ENCODE assay signal across 8 cellular contexts in the genomic region with DNA sequence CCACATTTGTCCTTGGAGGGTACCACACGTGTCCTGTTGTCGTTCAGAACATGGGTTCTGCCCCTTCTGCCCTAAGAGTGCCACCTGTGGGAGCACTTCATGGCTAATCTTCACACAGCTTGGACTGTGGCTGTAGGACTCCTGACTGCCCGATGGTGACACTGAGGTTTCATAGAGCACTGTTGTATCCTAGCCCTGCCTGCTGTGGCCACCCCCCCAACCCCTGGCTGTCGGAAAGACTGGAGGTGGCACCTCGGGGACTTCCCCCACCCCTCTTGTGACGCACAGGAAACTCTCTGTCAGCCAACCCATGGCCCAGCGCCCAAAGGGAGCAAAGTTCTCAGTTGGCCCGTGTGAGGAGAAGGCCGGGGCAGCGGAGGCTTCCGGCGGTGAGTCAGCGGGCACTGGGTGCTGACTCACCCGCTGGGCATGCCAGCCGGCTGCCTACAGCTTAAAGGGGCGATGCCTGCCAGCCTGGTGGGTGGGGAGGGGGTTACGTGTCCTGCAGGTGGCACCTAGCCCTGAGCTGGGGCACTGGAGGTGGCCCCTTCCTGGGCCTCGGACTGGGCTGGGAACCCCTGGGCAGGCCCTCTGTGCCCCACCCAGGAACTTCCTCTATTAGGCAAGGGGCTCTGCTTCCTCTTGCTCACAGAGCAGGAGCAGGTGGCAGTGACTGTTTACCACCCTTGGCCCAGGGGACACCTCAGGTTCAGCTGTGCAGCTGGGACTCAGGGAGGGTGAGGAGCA. TPM values are rescaled to one million over a fixed set of nuclear protein-coding genes. Genes with fewer than 3 reads are reported as not detected.
DNase-seq lines count a peak whose midpoint lies in the region; ATAC-seq and TF ChIP-seq lines count a peak whose summit lies in the region.

No MANE protein-coding gene starts in this region.

- H3K36me3 ChIP-seq in OCI-LY1 (ENCODE audit: insufficient read depth, low read length) (no peaks in the 10 kb centered on the region; the same call in 1 of the 2 replicates), esophagus (ENCODE audit: control insufficient read depth in 2 of 2, insufficient read depth in 2 of 2, low read length in 1 of 2) (peaks cover 0 to 12% of the 10 kb centered on the region in 2 donors)

- peak overlapping the region; percentile 54 for H3K4me3 Mint-ChIP-seq in neural crest cell

- H3K4me2 ChIP-seq in OCI-LY1 (ENCODE audit: low read length) = peak overlapping the region; percentile 95

- no peak for TF ChIP-seq CTCF in OCI-LY1 (IDR thresholded peaks at IDR 0.05; ENCODE audit: low read length)
- TF ChIP-seq CTCF in neural crest cell (conservative IDR thresholded peaks at IDR 0.05) = no peak

- H3K27ac Mint-ChIP-seq in neural crest cell (ENCODE audit: unreplicated experiment) = no peak overlapping the region

- no peaks in the 10 kb centered on the region for H3K36me3 Mint-ChIP-seq in neural crest cell (ENCODE audit: low read depth)

- H3K9me3 Mint-ChIP-seq in neural crest cell = no peaks in the 10 kb centered on the region

- H3K27me3 Mint-ChIP-seq in neural crest cell (ENCODE audit: low read depth) = no peaks in the 10 kb centered on the region

- H3K4me1 Mint-ChIP-seq in neural crest cell = peaks cover 28% of the 10 kb centered on the region

- H3K4me3 ChIP-seq in OCI-LY1 (ENCODE audit: low read depth, low read length, poor library complexity, severe bottlenecking) (peak overlapping the region; percentile 93), esophagus (ENCODE audit: low read depth in 1 of 2, low read length in 2 of 2) (peak overlapping the region; percentile 63 to 92)

- H3K4me1 ChIP-seq in OCI-LY1 (ENCODE audit: insufficient read depth, low read length, severe bottlenecking) = peaks cover 65% of the 10 kb centered on the region
- peaks cover 9 to 47% of the 10 kb centered on the region in 2 donors for H3K4me1 ChIP-seq in esophagus (ENCODE audit: control insufficient read depth in 2 of 2, insufficient read depth in 2 of 2, low read length in 1 of 2)

- H3K79me2 ChIP-seq in OCI-LY1 (ENCODE audit: insufficient read depth, low read length) = peaks cover 25% of the 10 kb centered on the region

- H3K9ac ChIP-seq in OCI-LY1 (ENCODE audit: low read length) = peak overlapping the region; percentile 86

- H3K9me3 ChIP-seq in OCI-LY1 (ENCODE audit: low read length) (no peaks in the 10 kb centered on the region), esophagus (ENCODE audit: control insufficient read depth in 2 of 2, insufficient read depth in 1 of 2, low read depth in 1 of 2, low read length in 1 of 2) (no peaks in the 10 kb centered on the region)

- no peaks in the 10 kb centered on the region for H3K27me3 ChIP-seq in OCI-LY1 (ENCODE audit: insufficient read depth, low read length)
- no peaks in the 10 kb centered on the region for H3K27me3 ChIP-seq in esophagus (ENCODE audit: control insufficient read depth in 1 of 2, insufficient read depth in 2 of 2, low read length in 2 of 2)

- no peaks in the 10 kb centered on the region for H3K9me2 ChIP-seq in OCI-LY1 (ENCODE audit: low read depth, low read length)

- H3K27ac ChIP-seq in OCI-LY1 (ENCODE audit: low read depth, low read length, poor library complexity, severe bottlenecking) (peak overlapping the region; percentile 97), esophagus (ENCODE audit: low read depth in 2 of 2, low read length in 1 of 2) (peak overlapping the region; percentile 97 to 99)

- DNase-seq in activated T-cell treated with anti-CD3 and anti-CD28 coated beads for 24 hours (ENCODE audit: low read depth) = peak; percentile 96
- no peak for DNase-seq in neural crest cell (ENCODE audit: low read depth, low spot score)
- DNase-seq in stromal cell of bone marrow (ENCODE audit: low read depth) = peak; percentile 98
- no peak for DNase-seq in NCI-H2227 (lab: John Stamatoyannopoulos, UW; ENCODE audit: unreplicated experiment)

- ATAC-seq in GM18508 (IDR thresholded peaks at IDR 0.05; ENCODE audit: insufficient read depth, unreplicated experiment) (peak; percentile 33), HG03066 (IDR thresholded peaks at IDR 0.05; ENCODE audit: low read depth, unreplicated experiment) (peak; percentile 27)

- H2AFZ ChIP-seq in OCI-LY1 (ENCODE audit: low read length) = no peak overlapping the region

- WGBS in esophagus, 2 donors = 2 to 7% methylated on average over 15 to 18 of the region's 18 CpGs

- H3F3A ChIP-seq in OCI-LY1 (ENCODE audit: insufficient read depth, low read length) = 0 out of 2 replicates have a peak, but pooled peaks cover 4% of the 10 kb centered on the region

- H4K20me1 ChIP-seq in OCI-LY1 (ENCODE audit: insufficient read depth, low read length) = no peaks in the 10 kb centered on the region

RNA-seq across cellular contexts. Expression of gene MAP2K3, which starts 3.4 kb away (rescaled TPM):
- 10 to 100 TPM; 35.5 to 39.8 TPM for polyA plus RNA-seq in esophagus
- total RNA-seq in neural crest cell = 19.4 and 20.3 TPM in 2 replicates

RNA-seq across cellular contexts. Expression of gene NATD1, which starts 34.7 kb away (rescaled TPM):
- polyA plus RNA-seq in esophagus = 1 to 10 TPM; 2.3 to 3.2 TPM
- total RNA-seq in neural crest cell = 6.3 and 6.7 TPM in 2 replicates

Comparison
In these comparisons a context has a peak if more than half of its experiments do, and no peak if none do; other contexts are left out.
1. DNase-seq: peak in activated T-cell treated with anti-CD3 and anti-CD28 coated beads for 24 hours (single experiment) and stromal cell of bone marrow (single experiment); none in neural crest cell (single experiment) and NCI-H2227 (single experiment).